In the genomic region with DNA sequence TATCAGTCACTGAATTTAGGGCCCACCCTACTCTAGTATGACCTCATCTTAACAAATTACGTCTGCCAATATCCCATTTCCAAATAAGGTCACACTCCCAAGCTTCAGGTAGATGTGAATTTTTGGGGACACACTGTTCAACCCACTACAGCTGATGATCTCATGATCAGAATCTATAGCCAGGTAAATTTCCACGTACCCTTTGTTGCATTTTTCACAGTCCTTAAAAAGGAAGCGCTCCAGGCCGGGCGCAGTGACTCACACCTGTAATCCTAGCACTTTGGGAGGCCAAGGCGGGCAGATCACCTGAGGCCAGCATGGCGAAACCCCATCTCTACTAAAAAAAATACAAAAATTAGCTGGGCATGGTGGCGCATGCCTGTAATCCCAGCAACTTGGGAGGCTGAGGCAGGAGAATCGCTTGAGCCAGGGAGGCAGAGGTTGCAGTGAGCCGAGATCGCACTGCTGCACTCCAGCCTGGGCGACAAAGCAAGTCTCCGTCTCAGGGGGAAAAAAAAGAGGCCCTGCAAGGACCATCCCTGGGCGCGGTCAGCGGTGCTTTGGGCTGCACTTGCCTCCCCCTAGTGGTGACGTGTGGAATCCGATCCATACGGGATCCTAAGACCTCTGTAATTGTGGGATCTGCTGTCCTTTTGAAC, we compare ENCODE assay signal across 8 cellular contexts. TPM values are rescaled to one million over a fixed set of nuclear protein-coding genes. Genes with fewer than 3 reads are reported as not detected.
DNase-seq lines count a peak whose midpoint lies in the region; ATAC-seq and TF ChIP-seq lines count a peak whose summit lies in the region.
"Not testable (repeated sequence)": the region's sequence is repeated elsewhere in the genome, so short reads cannot be mapped to it uniquely, and the experiment has no call there.

No MANE protein-coding gene starts in this region.

- peaks cover 12% of the 10 kb centered on the region for H3K36me3 ChIP-seq in colonic mucosa
- not testable (repeated sequence) for H3K36me3 ChIP-seq in iPS DF 6.9 (ENCODE audit: control insufficient read depth, insufficient read depth, low read length)
- H3K36me3 ChIP-seq in vagina: peaks cover 0 to 13% of the 10 kb centered on the region in 2 donors

- not testable (repeated sequence) for H3K9me3 ChIP-seq in colonic mucosa; iPS DF 6.9 (ENCODE audit: control insufficient read depth, insufficient read depth, low read length); vagina

- H3K9ac ChIP-seq in colonic mucosa (ENCODE audit: low read depth in 2 of 2, low read length in 2 of 2): not testable (repeated sequence)

- peak; percentile 76 for ATAC-seq in activated CD8-positive, alpha-beta memory T cell treated with anti-CD3 and anti-CD28 coated beads, Interleukin-2, amount 10 ng/mL, durations not matched to agents 7 days and 5 days

- H3K4me3 Mint-ChIP-seq in activated CD8-positive, alpha-beta memory T cell treated with anti-CD3 and anti-CD28 coated beads, Interleukin-2, amount 10 ng/mL, durations not matched to agents 7 days and 5 days; progenitor cell of endocrine pancreas (ENCODE audit: low read depth): not testable (repeated sequence)

- CTCF ChIA-PET in activated CD8-positive, alpha-beta memory T cell treated with anti-CD3 and anti-CD28 coated beads, Interleukin-2, amount 10 ng/mL, durations not matched to agents 7 days and 5 days (lab: Charles Lee): interaction anchor here (0.6 to 4.3 kb wide), 10 partner anchors 9 to 170 kb away, joined by 3 to 28 read pairs (median 3); a partner anchor contains a TSS

- H3K9me3 Mint-ChIP-seq in activated CD8-positive, alpha-beta memory T cell treated with anti-CD3 and anti-CD28 coated beads, Interleukin-2, amount 10 ng/mL, durations not matched to agents 7 days and 5 days (ENCODE audit: low read depth); progenitor cell of endocrine pancreas (ENCODE audit: low read depth): not testable (repeated sequence)

- H3K27ac Mint-ChIP-seq in activated CD8-positive, alpha-beta memory T cell treated with anti-CD3 and anti-CD28 coated beads, Interleukin-2, amount 10 ng/mL, durations not matched to agents 7 days and 5 days: peak overlapping the region; percentile 71
- H3K27ac Mint-ChIP-seq in progenitor cell of endocrine pancreas: peak overlapping the region; percentile 49

- H3K27me3 ChIP-seq in colonic mucosa; iPS DF 6.9 (ENCODE audit: control insufficient read depth, insufficient read depth, low read length); vagina: not testable (repeated sequence)

- TF ChIP-seq CTCF in GM12864 (IDR thresholded peaks at IDR 0.05; ENCODE audit: low read depth, low read length, missing control alignments) (peak; percentile 79), colonic mucosa (IDR thresholded peaks at IDR 0.05) (peak; percentile 92), progenitor cell of endocrine pancreas (IDR thresholded peaks at IDR 0.05; ENCODE audit: unreplicated experiment) (peak; percentile 94), vagina (IDR thresholded peaks at IDR 0.05) (peak; percentile 74 to 84 (median 80))

- intact Hi-C loops in colonic mucosa (cut with DNase I); vagina (cut with DNase I): not testable (repeated sequence)

- not testable (repeated sequence) for H3K4me1 ChIP-seq in colonic mucosa; iPS DF 6.9 (ENCODE audit: control insufficient read depth, insufficient read depth, low read length)
- H3K4me1 ChIP-seq in vagina: peaks cover 17% of the 10 kb centered on the region

- DNase-seq in GM12864 (ENCODE audit: low read depth); vagina (ENCODE audit: extremely low spot score in 2 of 2): not testable (repeated sequence)
- peak; percentile 63 for DNase-seq in NAMALWA (ENCODE audit: low spot score)
- peak; percentile 69 for DNase-seq in RPMI7951 (ENCODE audit: low read depth)
- peak; percentile 78 for DNase-seq in activated CD8-positive, alpha-beta memory T cell treated with anti-CD3 and anti-CD28 coated beads, Interleukin-2, amount 10 ng/mL, durations not matched to agents 7 days and 5 days
- DNase-seq in colonic mucosa: peak; percentile 82
- DNase-seq in iPS DF 6.9 (ENCODE audit: low read depth, low spot score): peak; percentile 80
- peak; percentile 64 for DNase-seq in progenitor cell of endocrine pancreas (ENCODE audit: low spot score, unreplicated experiment)

- not testable (repeated sequence) for H3K4me3 ChIP-seq in GM12864 (ENCODE audit: low read depth, low read length); colonic mucosa; iPS DF 6.9 (ENCODE audit: low read length); vagina

- H3K36me3 Mint-ChIP-seq in activated CD8-positive, alpha-beta memory T cell treated with anti-CD3 and anti-CD28 coated beads, Interleukin-2, amount 10 ng/mL, durations not matched to agents 7 days and 5 days: peaks cover 54% of the 10 kb centered on the region
- H3K36me3 Mint-ChIP-seq in progenitor cell of endocrine pancreas (ENCODE audit: insufficient read depth): not testable (repeated sequence)

- not testable (repeated sequence) for TF ChIP-seq POLR2A in vagina (IDR thresholded peaks at IDR 0.05)

- not testable (repeated sequence) for H3K27me3 Mint-ChIP-seq in activated CD8-positive, alpha-beta memory T cell treated with anti-CD3 and anti-CD28 coated beads, Interleukin-2, amount 10 ng/mL, durations not matched to agents 7 days and 5 days; progenitor cell of endocrine pancreas

- not testable (repeated sequence) for H3K27ac ChIP-seq in colonic mucosa; iPS DF 6.9 (ENCODE audit: low read length)
- peak overlapping the region; percentile 71 for H3K27ac ChIP-seq in vagina

- no CpG with 5 or more reads among the region's 19 CpGs for WGBS in iPS DF 6.9 (ENCODE audit: insufficient coverage, insufficient read length)

- peaks cover 36% of the 10 kb centered on the region for H3K4me1 Mint-ChIP-seq in activated CD8-positive, alpha-beta memory T cell treated with anti-CD3 and anti-CD28 coated beads, Interleukin-2, amount 10 ng/mL, durations not matched to agents 7 days and 5 days
- peaks cover 13% of the 10 kb centered on the region for H3K4me1 Mint-ChIP-seq in progenitor cell of endocrine pancreas (ENCODE audit: low read depth)

RNA-seq across cellular contexts. Expression of a gene that starts 20.1 kb away (rescaled TPM):
- total RNA-seq in RPMI7951 (2014; rRNA removed; shearing (Covaris generic)): 8.9 and 10.1 TPM in 2 replicates
- total RNA-seq in activated CD8-positive, alpha-beta memory T cell treated with anti-CD3 and anti-CD28 coated beads, Interleukin-2, amount 10 ng/mL, durations not matched to agents 7 days and 5 days: 10 to 100 TPM; 52.6 to 64.8 TPM
- total RNA-seq in colonic mucosa (100 to 1,000 TPM in 1 of 2 donors, 10 to 100 TPM in 1; 82.2 to 123 TPM), progenitor cell of endocrine pancreas (23.9 and 28.3 TPM in 2 replicates), vagina (26.5 TPM)
